ENCODE assay signal across 9 cellular contexts in the genomic region with DNA sequence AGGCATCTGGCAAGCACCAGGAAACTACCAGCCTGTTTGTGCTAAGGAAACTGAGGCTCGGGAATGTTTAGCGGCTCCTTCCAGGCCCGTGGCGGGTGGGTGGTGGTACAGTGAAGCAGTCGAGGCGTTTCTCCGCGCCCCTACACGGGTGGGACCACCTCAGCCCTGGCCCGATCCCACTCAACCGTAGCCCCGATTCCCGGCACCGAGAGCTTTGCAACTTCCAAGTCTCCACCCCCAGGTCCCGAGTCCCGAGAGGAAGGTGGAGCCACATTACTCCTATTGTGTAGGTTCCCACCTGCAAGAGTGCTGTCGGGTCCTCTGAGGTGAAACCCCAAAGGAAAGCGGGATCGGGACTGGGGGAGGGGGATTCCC. TPM values are rescaled to one million over a fixed set of nuclear protein-coding genes. Genes with fewer than 3 reads are reported as not detected.
DNase-seq lines count a peak whose midpoint lies in the region; ATAC-seq and TF ChIP-seq lines count a peak whose summit lies in the region.
"Had no signal": no experiment of that assay in that cellular context is flagged by ENCODE, and none has a peak within 500 bp of the region (broad histone marks: within the 10 kb centered on the region; RNA-seq: fewer than 3 reads in every experiment).

No MANE protein-coding gene starts in this region.

- ATAC-seq in GM19455 (IDR thresholded peaks at IDR 0.05; ENCODE audit: unreplicated experiment) = peak; percentile 3
- no peak for ATAC-seq in GM21515 (IDR thresholded peaks at IDR 0.05; ENCODE audit: unreplicated experiment)

- H3K9me3 ChIP-seq in AG04450 (ENCODE audit: control insufficient read depth, insufficient read depth, low read length) (no peaks in the 10 kb centered on the region; the same call in 1 of the 2 replicates), mucosa of stomach (ENCODE audit: control insufficient read depth, low read length) (no peaks in the 10 kb centered on the region)

- POLR2A ChIA-PET in AG04450 (lab: Yijun Ruan, JAX) = interaction anchor here (0.7 to 2.3 kb wide), 12 partner anchors 10 to 168 kb away, joined by 3 to 32 read pairs (median 4); a partner anchor contains a TSS

- H3K27ac Mint-ChIP-seq in dendritic cell treated with granulocyte-macrophage colony-stimulating factor and Interleukin-4, amounts not matched to agents 40 ng/mL and 50 ng/mL, for 4 days = peak overlapping the region; percentile 93

- no peaks in the 10 kb centered on the region for H3K27me3 Mint-ChIP-seq in dendritic cell treated with granulocyte-macrophage colony-stimulating factor and Interleukin-4, amounts not matched to agents 40 ng/mL and 50 ng/mL, for 4 days

- no peaks in the 10 kb centered on the region for H3K36me3 ChIP-seq in mucosa of stomach (ENCODE audit: control insufficient read depth, insufficient read depth, low read length)

- CTCF ChIA-PET in AG04450 (lab: Charles Lee) = interaction anchor here (1.2 kb wide), 1 partner anchor 11 kb away, joined by 6 read pairs; no protein-coding TSS in a partner anchor

- in situ Hi-C loops in G401 (cut with HindIII; ENCODE audit: low sequenced_read_pairs) = no loop called here

- intact Hi-C loops in dendritic cell treated with granulocyte-macrophage colony-stimulating factor and Interleukin-4, amounts not matched to agents 40 ng/mL and 50 ng/mL, for 4 days (cut with micrococcal nuclease) = loop anchor here (1.0 to 2.0 kb wide), 3 partner anchors 13 to 71 kb away; a partner anchor contains a TSS

- no peaks in the 10 kb centered on the region for H3K9me3 Mint-ChIP-seq in dendritic cell treated with granulocyte-macrophage colony-stimulating factor and Interleukin-4, amounts not matched to agents 40 ng/mL and 50 ng/mL, for 4 days

- peak overlapping the region; percentile 79 for H3K9ac ChIP-seq in mucosa of stomach (ENCODE audit: low read length)

- peak overlapping the region; percentile 80 for H3K4me3 ChIP-seq in AG04450 (ENCODE audit: low read depth, low read length)
- H3K4me3 ChIP-seq in mucosa of stomach (ENCODE audit: low read length) = peak overlapping the region; percentile 65

- peaks cover 57% of the 10 kb centered on the region for H3K36me3 Mint-ChIP-seq in dendritic cell treated with granulocyte-macrophage colony-stimulating factor and Interleukin-4, amounts not matched to agents 40 ng/mL and 50 ng/mL, for 4 days (ENCODE audit: low read depth)

- peaks cover 15% of the 10 kb centered on the region for H3K4me1 ChIP-seq in mucosa of stomach (ENCODE audit: control insufficient read depth, insufficient read depth, low read length)

- H3K27ac ChIP-seq in AG04450 (ENCODE audit: low read depth, low read length) = peak overlapping the region; percentile 96

- peaks cover 43% of the 10 kb centered on the region for H3K4me1 Mint-ChIP-seq in dendritic cell treated with granulocyte-macrophage colony-stimulating factor and Interleukin-4, amounts not matched to agents 40 ng/mL and 50 ng/mL, for 4 days (ENCODE audit: low read depth)

- H3K4me3 Mint-ChIP-seq in dendritic cell treated with granulocyte-macrophage colony-stimulating factor and Interleukin-4, amounts not matched to agents 40 ng/mL and 50 ng/mL, for 4 days = peak overlapping the region; percentile 86

- DNase-seq in AG04450 (ENCODE audit: low read depth, low spot score) (peak; percentile 6), NCI-H2196 (lab: John Stamatoyannopoulos, UW; ENCODE audit: unreplicated experiment) (peak; percentile 84), G401 (ENCODE audit: low spot score) (no peak), GOT3 (lab: John Stamatoyannopoulos, UW) (no peak)

- TF ChIP-seq CTCF in AG04450 (IDR thresholded peaks at IDR 0.05; ENCODE audit: low read depth, low read length) = no peak

- H3K27me3 ChIP-seq in AG04450 (ENCODE audit: control insufficient read depth, insufficient read depth, low read length) = no peaks in the 10 kb centered on the region
- no peaks in the 10 kb centered on the region for H3K27me3 ChIP-seq in mucosa of stomach (ENCODE audit: control insufficient read depth, insufficient read depth, low read length)

RNA-seq across cellular contexts. Expression of a gene that starts 0.5 kb away (rescaled TPM):
- 54.6 and 60.2 TPM in 2 replicates for polyA plus RNA-seq in AG04450 (2011; rRNA removed)
- polyA minus RNA-seq in AG04450 (2011; rRNA and poly(A)+ RNA removed) = 52.7 and 63.8 TPM in 2 replicates
- 140 and 160 TPM in 2 replicates for total RNA-seq in G401 (2014; rRNA removed; shearing (Covaris generic))

RNA-seq across cellular contexts. Expression of a gene that starts 13.0 kb away (rescaled TPM):
- 4.6 and 5.6 TPM in 2 replicates for polyA plus RNA-seq in AG04450 (2011; rRNA removed)
- polyA minus RNA-seq in AG04450 (2011; rRNA and poly(A)+ RNA removed) = 10.1 and 11.5 TPM in 2 replicates
- 10.2 and 13.7 TPM in 2 replicates for total RNA-seq in G401 (2014; rRNA removed; shearing (Covaris generic))

RNA-seq across cellular contexts. Expression of a gene that starts 30.7 kb away (rescaled TPM):
- 17.7 and 21.1 TPM in 2 replicates for polyA plus RNA-seq in AG04450 (2011; rRNA removed)
- 23.9 and 31.4 TPM in 2 replicates for polyA minus RNA-seq in AG04450 (2011; rRNA and poly(A)+ RNA removed)
- 42.5 and 55.8 TPM in 2 replicates for total RNA-seq in G401 (2014; rRNA removed; shearing (Covaris generic))

RNA-seq across cellular contexts. Expression of a gene that starts 41.1 kb away (rescaled TPM):
- polyA plus RNA-seq in AG04450 (2011; rRNA removed) = 43.1 and 55.1 TPM in 2 replicates
- 14.8 and 17.5 TPM in 2 replicates for polyA minus RNA-seq in AG04450 (2011; rRNA and poly(A)+ RNA removed)
- 129 and 148 TPM in 2 replicates for total RNA-seq in G401 (2014; rRNA removed; shearing (Covaris generic))

RNA-seq across cellular contexts. Expression of a gene that starts 58.9 kb away (rescaled TPM):
- polyA plus RNA-seq in AG04450 (2011; rRNA removed) = 0.12 and 0.14 TPM in 2 replicates
- 0.26 and 0.37 TPM in 2 replicates for polyA minus RNA-seq in AG04450 (2011; rRNA and poly(A)+ RNA removed)
- total RNA-seq in G401 (2014; rRNA removed; shearing (Covaris generic)) = not detected in 2 replicates
- total RNA-seq: pulmonary artery endothelial cell had no signal

Comparison
In these comparisons a context has a peak if more than half of its experiments do, and no peak if none do; other contexts are left out.
1. DNase-seq: peak in AG04450 (single experiment) and NCI-H2196 (single experiment); none in G401 (single experiment) and GOT3 (single experiment).